Comparison of ENCODE assay signal across 14 cellular contexts in the genomic region with DNA sequence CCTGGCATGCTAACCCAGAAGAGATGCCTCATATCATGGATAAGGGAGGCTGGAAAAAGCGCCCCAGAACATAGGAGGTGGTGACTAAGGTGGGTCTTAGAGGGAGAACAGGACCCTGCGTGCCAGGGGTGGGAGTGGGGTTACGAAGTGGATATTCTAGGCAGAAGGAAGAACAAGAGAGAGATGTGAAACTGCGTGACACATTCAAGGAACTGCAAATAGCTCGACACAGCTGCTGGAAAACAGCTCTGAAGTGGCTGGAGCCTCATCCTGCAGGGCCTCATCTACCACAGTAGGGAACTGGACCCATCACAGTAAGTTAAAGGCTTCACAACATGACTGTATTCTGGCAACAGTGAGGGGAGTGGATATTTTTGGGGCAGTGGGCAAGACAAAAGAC.
DNase-seq lines count a peak whose midpoint lies in the region; ATAC-seq and TF ChIP-seq lines count a peak whose summit lies in the region.
"Had no signal": no experiment of that assay in that cellular context is flagged by ENCODE, and none has a peak within 500 bp of the region (broad histone marks: within the 10 kb centered on the region; RNA-seq: fewer than 3 reads in every experiment).

No MANE protein-coding gene starts in this region.

- peak; percentile 49 to 62 for ATAC-seq in activated naive CD4-positive, alpha-beta T cell treated with anti-CD3 and anti-CD28 coated beads, Interleukin-2, amount 50 U/mL, for 72 hours

- H3K27me3 ChIP-seq in spleen (replicated peaks in 1 of 7): no peaks in the 10 kb centered on the region
- H3K27me3 ChIP-seq: stomach had no signal

- H3K9me3 Mint-ChIP-seq in activated naive CD4-positive, alpha-beta T cell treated with anti-CD3 and anti-CD28 coated beads, Interleukin-2, amount 50 U/mL, for 72 hours: no peaks in the 10 kb centered on the region
- no peaks in the 10 kb centered on the region for H3K9me3 Mint-ChIP-seq in activated naive CD4-positive, alpha-beta T cell treated with anti-CD3 and anti-CD28 coated beads, Interleukin-2, amount 10 ng/mL, durations not matched to agents 7 days and 5 days
- no peaks in the 10 kb centered on the region for H3K9me3 Mint-ChIP-seq in HFFc6
- H3K9me3 Mint-ChIP-seq: activated B cell treated with CpG ODN at 0.5 μM for 24 hours had no signal

- no peak overlapping the region for H3K4me3 ChIP-seq in spleen
- H3K4me3 ChIP-seq: stomach had no signal

- peaks cover 8 to 78% (median 30%) of the 10 kb centered on the region in 6 donors for H3K4me1 ChIP-seq in spleen

- in situ Hi-C loops in KBM-7 (cut with MboI; ENCODE audit: low pct_unique_long_range_greater_than_20kb, low sequenced_read_pairs): no loop called here

- no peak for DNase-seq in activated naive CD4-positive, alpha-beta T cell treated with anti-CD3 and anti-CD28 coated beads, Interleukin-2, amount 50 U/mL, for 72 hours (ENCODE audit: low spot score in 2 of 2)
- DNase-seq in activated naive CD4-positive, alpha-beta T cell treated with anti-CD3 and anti-CD28 coated beads, Interleukin-2, amount 10 ng/mL, durations not matched to agents 7 days and 5 days: no peak
- DNase-seq in NOMO-1 treated with dmso at 0.1 percent for 144 hours (lab: John Stamatoyannopoulos, UW; ENCODE audit: unreplicated experiment) (peak; percentile 50), spleen (peak; percentile 25), HFFc6 (no peak), KBM-7 (no peak), NAMALWA (ENCODE audit: low spot score) (no peak)
- DNase-seq: activated B cell treated with CpG ODN at 0.5 μM for 24 hours, mesendoderm, NCI-H774, small intestine, stomach had no signal

- H3K27me3 Mint-ChIP-seq in activated naive CD4-positive, alpha-beta T cell treated with anti-CD3 and anti-CD28 coated beads, Interleukin-2, amount 10 ng/mL, durations not matched to agents 7 days and 5 days: no peaks in the 10 kb centered on the region
- H3K27me3 Mint-ChIP-seq in HFFc6 (ENCODE audit: insufficient read depth): peaks cover 1% of the 10 kb centered on the region
- H3K27me3 Mint-ChIP-seq: activated B cell treated with CpG ODN at 0.5 μM for 24 hours had no signal

- H3K9me3 ChIP-seq in spleen: no peaks in the 10 kb centered on the region
- H3K9me3 ChIP-seq: stomach had no signal

- WGBS in spleen, 5 donors: 78 to 87% (median 79%) methylated on average over 5 of the region's 5 CpGs

- H3K36me3 ChIP-seq in spleen: peaks cover 0 to 10% (median 0%) of the 10 kb centered on the region in 6 donors

- intact Hi-C loops in spleen (cut with DNase I; ENCODE audit: low total_unique reads): no loop called here

- peak overlapping the region; percentile 9 to 79 for H3K27ac Mint-ChIP-seq in activated naive CD4-positive, alpha-beta T cell treated with anti-CD3 and anti-CD28 coated beads, Interleukin-2, amount 50 U/mL, for 72 hours
- no peak overlapping the region for H3K27ac Mint-ChIP-seq in activated naive CD4-positive, alpha-beta T cell treated with anti-CD3 and anti-CD28 coated beads, Interleukin-2, amount 10 ng/mL, durations not matched to agents 7 days and 5 days
- no peak overlapping the region for H3K27ac Mint-ChIP-seq in HFFc6
- H3K27ac Mint-ChIP-seq: activated B cell treated with CpG ODN at 0.5 μM for 24 hours had no signal

- no peak overlapping the region for H3K4me3 Mint-ChIP-seq in activated naive CD4-positive, alpha-beta T cell treated with anti-CD3 and anti-CD28 coated beads, Interleukin-2, amount 10 ng/mL, durations not matched to agents 7 days and 5 days
- no peak overlapping the region for H3K4me3 Mint-ChIP-seq in HFFc6
- H3K4me3 Mint-ChIP-seq: activated B cell treated with CpG ODN at 0.5 μM for 24 hours had no signal

- peaks cover 5 to 6% of the 10 kb centered on the region in 2 donors for H3K36me3 Mint-ChIP-seq in activated naive CD4-positive, alpha-beta T cell treated with anti-CD3 and anti-CD28 coated beads, Interleukin-2, amount 50 U/mL, for 72 hours
- peaks cover 35% of the 10 kb centered on the region for H3K36me3 Mint-ChIP-seq in activated naive CD4-positive, alpha-beta T cell treated with anti-CD3 and anti-CD28 coated beads, Interleukin-2, amount 10 ng/mL, durations not matched to agents 7 days and 5 days
- H3K36me3 Mint-ChIP-seq in HFFc6 (ENCODE audit: low read depth): no peaks in the 10 kb centered on the region

- peaks cover 47% of the 10 kb centered on the region for H3K4me1 Mint-ChIP-seq in activated naive CD4-positive, alpha-beta T cell treated with anti-CD3 and anti-CD28 coated beads, Interleukin-2, amount 10 ng/mL, durations not matched to agents 7 days and 5 days
- peaks cover 21% of the 10 kb centered on the region for H3K4me1 Mint-ChIP-seq in HFFc6 (ENCODE audit: low read depth)

- H3K27ac ChIP-seq in cingulate gyrus (ENCODE audit: low read depth, low read length): peak overlapping the region; percentile 11
- no peak overlapping the region for H3K27ac ChIP-seq in spleen
- H3K27ac ChIP-seq: RWPE1 had no signal

- no peak for TF ChIP-seq POLR2A in spleen (IDR thresholded peaks at IDR 0.05)

- TF ChIP-seq CTCF in spleen (IDR thresholded peaks at IDR 0.05 in 8 of 11, conservative IDR thresholded peaks at IDR 0.05 in 3 of 11) (no peak), HFFc6 (IDR thresholded peaks at IDR 0.05) (no peak)

- CTCF ChIA-PET in activated naive CD4-positive, alpha-beta T cell treated with anti-CD3 and anti-CD28 coated beads, Interleukin-2, amount 10 ng/mL, durations not matched to agents 7 days and 5 days (lab: Charles Lee): interaction anchor here (3.2 kb wide), 1 partner anchor 18 kb away, joined by 11 read pairs; no protein-coding TSS in a partner anchor

Comparison
In these comparisons a context has a peak if more than half of its experiments do, and no peak if none do; other contexts are left out.
1. H3K27ac Mint-ChIP-seq: peak in activated naive CD4-positive, alpha-beta T cell treated with anti-CD3 and anti-CD28 coated beads, Interleukin-2, amount 50 U/mL, for 72 hours (2 of 2); none in activated naive CD4-positive, alpha-beta T cell treated with anti-CD3 and anti-CD28 coated beads, Interleukin-2, amount 10 ng/mL, durations not matched to agents 7 days and 5 days (single experiment) and HFFc6 (single experiment).
2. DNase-seq: peak in NOMO-1 treated with dmso at 0.1 percent for 144 hours (single experiment) and spleen (single experiment); none in activated naive CD4-positive, alpha-beta T cell treated with anti-CD3 and anti-CD28 coated beads, Interleukin-2, amount 50 U/mL, for 72 hours (0 of 2), activated naive CD4-positive, alpha-beta T cell treated with anti-CD3 and anti-CD28 coated beads, Interleukin-2, amount 10 ng/mL, durations not matched to agents 7 days and 5 days (single experiment), HFFc6 (single experiment), KBM-7 (single experiment) and NAMALWA (single experiment).